In the genomic region with DNA sequence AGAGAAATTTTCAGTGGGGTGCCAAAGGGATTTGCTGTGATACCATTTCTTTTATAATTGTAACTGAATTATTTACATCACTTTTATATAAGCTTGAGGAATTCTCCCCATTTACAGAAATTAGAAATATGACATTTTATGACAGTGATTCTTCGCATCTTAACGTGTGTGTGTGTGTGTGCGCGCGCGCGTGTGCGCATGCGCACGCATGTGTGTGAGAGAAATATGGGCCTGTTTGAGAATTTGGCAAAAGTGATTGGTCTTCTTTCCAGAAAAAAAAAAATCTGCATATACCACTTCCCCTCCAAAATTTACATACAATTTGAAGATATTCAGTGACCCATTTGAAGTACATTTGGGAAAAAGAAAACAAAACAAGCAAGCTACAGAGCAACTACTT, we compare ENCODE assay signal across 31 cellular contexts.
"Had no signal": no experiment of that assay in that cellular context is flagged by ENCODE, and none has a peak within 500 bp of the region (broad histone marks: within the 10 kb centered on the region; RNA-seq: fewer than 3 reads in every experiment).

No MANE protein-coding gene starts in this region.

- H3K27ac ChIP-seq: adrenal gland, ascending aorta, brain microvascular endothelial cell, breast epithelium, cardiac muscle cell had no signal

- ATAC-seq: activated naive CD4-positive, alpha-beta T cell treated with anti-CD3 and anti-CD28 coated beads, Interleukin-2, amount 50 U/mL, for 72 hours; activated naive CD8-positive, alpha-beta T cell treated with anti-CD3 and anti-CD28 coated beads, Interleukin-2, amount 50 U/mL, for 24 hours; activated T-cell treated with anti-CD3 and anti-CD28 coated beads, Interleukin-2, amount 50 U/mL, for 4 hours; activated T-cell treated with anti-CD3 and anti-CD28 coated beads, Interleukin-2, amount 50 U/mL, for 72 hours; activated T-helper 17 cell treated with anti-CD3 and anti-CD28 coated beads, Interleukin-2, amount 50 U/mL, for 72 hours had no signal

- H3K36me3 ChIP-seq: adrenal gland, ascending aorta, brain microvascular endothelial cell, breast epithelium, cardiac muscle cell had no signal

- H3K27me3 ChIP-seq: adrenal gland, ascending aorta, brain microvascular endothelial cell, breast epithelium, cardiac muscle cell had no signal

- H3K4me3 ChIP-seq: adrenal gland, ascending aorta, breast epithelium, cardiac muscle cell had no signal

- H3K4me1 ChIP-seq: adrenal gland, ascending aorta, breast epithelium had no signal

- DNase-seq: activated effector memory CD4-positive, alpha-beta T cell treated with anti-CD3 and anti-CD28 coated beads, Interleukin-2, amount 50 U/mL, for 16 hours; activated effector memory CD4-positive, alpha-beta T cell treated with Interleukin-2 at 50 U/mL for 16 hours; activated gamma-delta T cell; activated gamma-delta T cell treated with Interleukin-2 at 50 U/mL for 16 hours; activated naive CD4-positive, alpha-beta T cell; activated naive CD4-positive, alpha-beta T cell treated with anti-CD3 and anti-CD28 coated beads for 36 hours; activated naive CD4-positive, alpha-beta T cell treated with anti-CD3 and anti-CD28 coated beads, Interleukin-2, amount 10 ng/mL, durations not matched to agents 7 days and 5 days; activated naive CD4-positive, alpha-beta T cell treated with anti-CD3 and anti-CD28 coated beads, Interleukin-2, amount 50 U/mL, for 16 hours; activated naive CD4-positive, alpha-beta T cell treated with Interleukin-2 at 50 U/mL for 16 hours; activated naive CD8-positive, alpha-beta T cell treated with anti-CD3 and anti-CD28 coated beads for 36 hours; activated naive CD8-positive, alpha-beta T cell treated with anti-CD3 and anti-CD28 coated beads, Interleukin-2, amount 10 ng/mL, durations not matched to agents 7 days and 5 days; activated naive CD8-positive, alpha-beta T cell treated with anti-CD3 and anti-CD28 coated beads, Interleukin-2, amount 50 U/mL, for 24 hours; activated T-cell treated with anti-CD3 and anti-CD28 coated beads, Interleukin-2, amount 50 U/mL, for 1 hour; activated T-cell treated with anti-CD3 and anti-CD28 coated beads, Interleukin-2, amount 50 U/mL, for 24 hours; activated T-cell treated with anti-CD3 and anti-CD28 coated beads, Interleukin-2, amount 50 U/mL, for 4 hours; activated T-cell treated with anti-CD3 and anti-CD28 coated beads, Interleukin-2, amount 50 U/mL, for 48 hours; activated T-cell treated with anti-CD3 and anti-CD28 coated beads, Interleukin-2, amount 50 U/mL, for 72 hours; adrenal gland; amniotic stem cell; amygdala; anterior cingulate cortex; aorta; brain microvascular endothelial cell; caudate nucleus; central memory CD4-positive, alpha-beta T cell; cerebellar nuclear complex had no signal

- H3K9me3 ChIP-seq: adrenal gland had no signal
